In the genomic region with DNA sequence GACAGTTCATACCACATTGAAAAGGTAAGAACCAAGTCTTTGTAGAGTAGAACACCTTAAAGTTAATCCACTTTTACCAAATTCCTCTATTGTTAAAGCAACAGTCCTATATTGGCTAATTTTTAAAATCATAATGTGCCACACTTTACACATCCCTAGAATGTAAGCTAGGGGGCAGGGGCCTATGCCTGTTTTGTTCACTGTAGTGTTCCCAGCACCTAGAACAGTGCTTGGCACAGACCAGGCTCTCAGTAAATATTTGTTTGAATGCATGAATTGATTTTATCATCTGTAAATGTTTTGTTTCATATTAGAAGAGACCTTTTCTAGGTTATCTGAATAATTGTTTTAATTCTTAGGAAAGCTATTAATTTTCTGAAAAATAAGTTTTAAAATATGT, we compare ENCODE assay signal across 10 cellular contexts. TPM values are rescaled to one million over a fixed set of nuclear protein-coding genes. Genes with fewer than 3 reads are reported as not detected.
A peak's percentile ranks its signal among the peaks of the same experiment; 100 is the strongest.
DNase-seq lines count a peak whose midpoint lies in the region; ATAC-seq and TF ChIP-seq lines count a peak whose summit lies in the region.
"Had no signal": no experiment of that assay in that cellular context is flagged by ENCODE, and none has a peak within 500 bp of the region (broad histone marks: within the 10 kb centered on the region; RNA-seq: fewer than 3 reads in every experiment).

No MANE protein-coding gene starts in this region.

- peaks cover 66% of the 10 kb centered on the region for H3K4me1 ChIP-seq in lower lobe of right lung
- no peaks in the 10 kb centered on the region for H3K4me1 ChIP-seq in urinary bladder (ENCODE audit: insufficient read depth)

- intact Hi-C loops in lower lobe of right lung (cut with DNase I) = no loop called here

- H3K9me3 ChIP-seq in lower lobe of right lung = no peaks in the 10 kb centered on the region

- peak overlapping the region; percentile 91 for H3K27ac ChIP-seq in lower lobe of right lung
- H3K27ac ChIP-seq in urinary bladder (ENCODE audit: low read depth) = peak overlapping the region; percentile 74

- H3K27me3 Mint-ChIP-seq in activated naive CD4-positive, alpha-beta T cell treated with anti-CD3 and anti-CD28 coated beads, Interleukin-2, amount 50 U/mL, for 24 hours = no peaks in the 10 kb centered on the region
- no peaks in the 10 kb centered on the region for H3K27me3 Mint-ChIP-seq in activated naive CD8-positive, alpha-beta T cell

- H3K4me3 Mint-ChIP-seq in activated naive CD4-positive, alpha-beta T cell treated with anti-CD3 and anti-CD28 coated beads, Interleukin-2, amount 50 U/mL, for 24 hours = peak overlapping the region; percentile 91
- peak overlapping the region; percentile 91 for H3K4me3 Mint-ChIP-seq in activated naive CD8-positive, alpha-beta T cell

- DNase-seq in activated naive CD4-positive, alpha-beta T cell treated with Interleukin-2 at 50 U/mL for 16 hours = no peak
- DNase-seq in lower lobe of right lung (no peak), hepatic stellate cell (ENCODE audit: low spot score) (no peak), DMS 273 treated with DMSO at 0.1 percent for 48 hours (lab: John Stamatoyannopoulos, UW) (no peak)
- DNase-seq: NCI-H2171, T-helper 9 cell had no signal

- no peaks in the 10 kb centered on the region for H3K27me3 ChIP-seq in lower lobe of right lung (ENCODE audit: low read depth)

- H3K4me1 Mint-ChIP-seq in activated naive CD4-positive, alpha-beta T cell treated with anti-CD3 and anti-CD28 coated beads, Interleukin-2, amount 50 U/mL, for 24 hours = peaks cover 93% of the 10 kb centered on the region
- H3K4me1 Mint-ChIP-seq in activated naive CD8-positive, alpha-beta T cell (ENCODE audit: low read depth) = peaks cover 94% of the 10 kb centered on the region

- ATAC-seq in lower lobe of right lung (no peak), HG03139 (IDR thresholded peaks at IDR 0.05; ENCODE audit: unreplicated experiment) (no peak)

- TF ChIP-seq CTCF in lower lobe of right lung (IDR thresholded peaks at IDR 0.05) = no peak

- no peaks in the 10 kb centered on the region for H3K9me3 Mint-ChIP-seq in activated naive CD4-positive, alpha-beta T cell treated with anti-CD3 and anti-CD28 coated beads, Interleukin-2, amount 50 U/mL, for 24 hours
- no peaks in the 10 kb centered on the region for H3K9me3 Mint-ChIP-seq in activated naive CD8-positive, alpha-beta T cell (ENCODE audit: low read depth)

- H3K4me3 ChIP-seq in lower lobe of right lung = no peak overlapping the region
- H3K4me3 ChIP-seq in urinary bladder (ENCODE audit: low read depth, low read length) = no peak overlapping the region

- H3K27ac Mint-ChIP-seq in activated naive CD4-positive, alpha-beta T cell treated with anti-CD3 and anti-CD28 coated beads, Interleukin-2, amount 50 U/mL, for 24 hours = peak overlapping the region; percentile 99
- H3K27ac Mint-ChIP-seq in activated naive CD8-positive, alpha-beta T cell = peak overlapping the region; percentile 100

- H3K36me3 Mint-ChIP-seq in activated naive CD4-positive, alpha-beta T cell treated with anti-CD3 and anti-CD28 coated beads, Interleukin-2, amount 50 U/mL, for 24 hours = peaks cover 17% of the 10 kb centered on the region
- peaks cover 14% of the 10 kb centered on the region for H3K36me3 Mint-ChIP-seq in activated naive CD8-positive, alpha-beta T cell

- no peaks in the 10 kb centered on the region for H3K36me3 ChIP-seq in lower lobe of right lung
- H3K36me3 ChIP-seq in urinary bladder (ENCODE audit: insufficient read depth) = peaks cover 3% of the 10 kb centered on the region

RNA-seq across cellular contexts. Expression of a gene that starts 9.1 kb away (rescaled TPM):
- total RNA-seq in lower lobe of right lung (72.8 TPM), urinary bladder (17.0 TPM)
- 47.3 TPM for polyA plus RNA-seq in urinary bladder
